Comparison of ENCODE assay signal across 30 cellular contexts in the genomic region with DNA sequence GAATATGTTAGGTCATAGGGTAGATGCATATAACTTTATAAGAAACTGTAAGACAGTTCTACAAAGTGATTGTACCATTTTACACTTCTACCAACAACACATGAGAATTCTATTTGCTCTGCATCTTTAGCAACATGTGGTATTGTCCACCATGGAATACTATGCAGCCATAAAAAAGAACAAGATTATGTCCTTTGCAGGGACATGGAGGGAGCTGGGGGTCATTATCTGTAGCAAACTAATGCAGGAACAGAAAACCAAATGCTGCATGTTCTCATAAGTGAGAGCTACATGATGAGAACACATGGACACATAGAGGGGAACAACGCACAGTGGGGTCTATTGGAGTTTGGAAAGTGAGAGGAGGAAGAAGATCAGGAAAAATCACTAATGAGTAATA. TPM values are rescaled to one million over a fixed set of nuclear protein-coding genes. Genes with fewer than 3 reads are reported as not detected.
"Had no signal": no experiment of that assay in that cellular context is flagged by ENCODE, and none has a peak within 500 bp of the region (broad histone marks: within the 10 kb centered on the region; RNA-seq: fewer than 3 reads in every experiment).

No MANE protein-coding gene starts in this region.

- H3K27me3 ChIP-seq: esophagus squamous epithelium, gastrocnemius medialis, heart right ventricle, left lung had no signal

- ATAC-seq: esophagus mucosa; gastrocnemius medialis; heart right ventricle; left cardiac atrium; left lung; left ventricle myocardium superior; lower lobe of right lung; naive thymus-derived CD4-positive, alpha-beta T cell had no signal

- H3K4me1 ChIP-seq: esophagus squamous epithelium, gastrocnemius medialis, left lung, lower lobe of right lung had no signal

- DNase-seq: dermis blood vessel endothelial cell; dorsolateral prefrontal cortex; effector CD4-positive, alpha-beta T cell; effector memory CD4-positive, alpha-beta T cell; erythroblast; esophagus squamous epithelium; foreskin fibroblast; foreskin melanocyte; gastrocnemius medialis; glutamatergic neuron; head of caudate nucleus; heart right ventricle; hippocampal formation; left cardiac atrium; left lung; left ventricle myocardium superior; lower lobe of right lung; mesenchymal stem cell; midbrain; naive thymus-derived CD4-positive, alpha-beta T cell had no signal

- H3K4me3 ChIP-seq: coronary artery, dorsolateral prefrontal cortex, esophagus squamous epithelium, gastrocnemius medialis, heart right ventricle, left lung, lower lobe of right lung had no signal

- FAIRE-seq: keratinocyte had no signal

- H3K27ac ChIP-seq: coronary artery, dorsolateral prefrontal cortex, epithelial cell of prostate, esophagus squamous epithelium, gastrocnemius medialis, heart right ventricle, left lung, lower lobe of right lung had no signal

- H3K36me3 ChIP-seq: esophagus squamous epithelium, gastrocnemius medialis, left lung, lower lobe of right lung had no signal

- H3K9me3 ChIP-seq: esophagus squamous epithelium, gastrocnemius medialis, heart right ventricle, left lung, lower lobe of right lung had no signal

RNA-seq across cellular contexts. Expression of a gene that starts 22.2 kb away (rescaled TPM):
- total RNA-seq: dermis blood vessel endothelial cell; esophagus mucosa; esophagus squamous epithelium; gastrocnemius medialis; glomerular endothelial cell; kidney epithelial cell; left cardiac atrium; left lung; left ventricle myocardium superior; lower leg skin; lower lobe of right lung; lung microvascular endothelial cell; mononuclear cell; mucosa of gallbladder; naive thymus-derived CD4-positive, alpha-beta T cell had no signal
- polyA plus RNA-seq: heart right ventricle; keratinocyte; naive thymus-derived CD4-positive, alpha-beta T cell had no signal
